23 cellular contexts compared by ENCODE assay signal in the genomic region with DNA sequence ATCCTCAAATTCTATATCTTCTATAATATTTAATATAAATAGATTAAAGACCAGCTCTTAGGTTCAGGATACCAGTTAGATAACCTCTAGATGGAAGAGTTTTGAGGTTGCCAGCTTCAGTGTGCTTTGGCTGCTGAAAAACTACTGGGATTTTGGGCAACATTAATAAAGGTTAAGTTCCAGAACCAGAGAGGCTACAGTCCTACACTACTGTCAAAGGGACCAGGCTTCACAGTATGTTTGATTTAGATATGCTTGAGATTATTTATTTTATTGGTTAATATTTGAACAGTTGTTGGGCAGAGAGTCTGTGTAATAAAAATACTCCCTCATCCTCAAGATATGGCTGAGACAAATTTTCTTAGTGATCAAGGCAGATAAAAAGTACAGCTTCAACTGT. TPM values are rescaled to one million over a fixed set of nuclear protein-coding genes. Genes with fewer than 3 reads are reported as not detected.
A peak's percentile ranks its signal among the peaks of the same experiment; 100 is the strongest.
DNase-seq lines count a peak whose midpoint lies in the region; ATAC-seq, FAIRE-seq and TF ChIP-seq lines count a peak whose summit lies in the region.
"Had no signal": no experiment of that assay in that cellular context is flagged by ENCODE, and none has a peak within 500 bp of the region (broad histone marks: within the 10 kb centered on the region; RNA-seq: fewer than 3 reads in every experiment).

No MANE protein-coding gene starts in this region.

- TF ChIP-seq CTCF in 22Rv1 (IDR thresholded peaks at IDR 0.05) (no peak), HCT116 (IDR thresholded peaks at IDR 0.05 in 2 of 3, conservative IDR thresholded peaks at IDR 0.05 in 1 of 3; ENCODE audit: borderline replicate concordance in 1 of 3, insufficient read depth in 1 of 3, low read depth in 2 of 3, low read length in 2 of 3) (no peak), hepatocyte (IDR thresholded peaks at IDR 0.05; ENCODE audit: poor library complexity) (no peak), nephron (IDR thresholded peaks at IDR 0.05; ENCODE audit: unreplicated experiment in 3 of 3) (no peak), GM20000 (IDR thresholded peaks at IDR 0.05; ENCODE audit: extremely low read depth, missing control alignments) (no peak)

- H2AFZ ChIP-seq in HCT116 (ENCODE audit: low read depth, low read length, poor library complexity, severe bottlenecking), result peak overlapping the region; percentile 50
- no peak overlapping the region for H2AFZ ChIP-seq in hepatocyte

- H3K4me3 ChIP-seq in HCT116 (replicated peaks in 1 of 2; ENCODE audit: low read depth in 1 of 2, low read length in 2 of 2) (no peak overlapping the region), hepatocyte (no peak overlapping the region)
- H3K4me3 ChIP-seq: BLaER1 had no signal

- H3K27me3 ChIP-seq in HCT116 (ENCODE audit: insufficient read depth, low read length) (no peaks in the 10 kb centered on the region), hepatocyte (no peaks in the 10 kb centered on the region)
- H3K27me3 ChIP-seq: BLaER1 had no signal

- H3K27ac Mint-ChIP-seq in nephron, result peak overlapping the region; percentile 89 to 95 (median 91)
- H3K27ac Mint-ChIP-seq: CD4-positive, alpha-beta T cell had no signal

- TF ChIP-seq RAD21 in HCT116 (IDR thresholded peaks at IDR 0.05; ENCODE audit: low read depth), result no peak

- H3K4me1 Mint-ChIP-seq in nephron, result peaks cover 31% of the 10 kb centered on the region
- H3K4me1 Mint-ChIP-seq in activated T-cell treated with anti-CD3 and anti-CD28 coated beads, Interleukin-2, amount 50 U/mL, for 4 hours (ENCODE audit: low read depth), result no peaks in the 10 kb centered on the region

- no peaks in the 10 kb centered on the region for H3K79me2 ChIP-seq in HCT116 (ENCODE audit: insufficient read depth, low read length)
- no peaks in the 10 kb centered on the region for H3K79me2 ChIP-seq in hepatocyte

- H3K36me3 Mint-ChIP-seq in nephron (ENCODE audit: low read depth), result no peaks in the 10 kb centered on the region
- H3K36me3 Mint-ChIP-seq in activated T-cell treated with anti-CD3 and anti-CD28 coated beads, Interleukin-2, amount 50 U/mL, for 4 hours (ENCODE audit: insufficient read depth), result no peaks in the 10 kb centered on the region

- no peaks in the 10 kb centered on the region for H3K27me3 Mint-ChIP-seq in nephron (ENCODE audit: low read depth)
- H3K27me3 Mint-ChIP-seq in activated T-cell treated with anti-CD3 and anti-CD28 coated beads, Interleukin-2, amount 50 U/mL, for 4 hours (ENCODE audit: low read depth), result peaks cover 14% of the 10 kb centered on the region

- H3K4me2 ChIP-seq in HCT116 (ENCODE audit: low read length) (no peak overlapping the region), hepatocyte (peak overlapping the region; percentile 25)
- H3K4me2 ChIP-seq: BLaER1, SK-N-SH had no signal

- H3K4me1 ChIP-seq in HCT116 (ENCODE audit: control insufficient read depth in 1 of 2, insufficient read depth in 2 of 2, low read length in 2 of 2) (no peaks in the 10 kb centered on the region), hepatocyte (ENCODE audit: insufficient read depth) (peaks cover 25% of the 10 kb centered on the region)
- H3K4me1 ChIP-seq: BLaER1 had no signal

- H3K27ac ChIP-seq in 22Rv1 (peak overlapping the region; percentile 85), HCT116 (ENCODE audit: low read depth, low read length) (no peak overlapping the region), hepatocyte (no peak overlapping the region)
- H3K27ac ChIP-seq: BLaER1 had no signal

- TF ChIP-seq POLR2A in HCT116 (IDR thresholded peaks at IDR 0.05; ENCODE audit: borderline replicate concordance, extremely low read depth, insufficient read depth, insufficient read length), result no peak

- H3K9ac ChIP-seq in HCT116 (ENCODE audit: low read length), result no peak overlapping the region
- H3K9ac ChIP-seq: BLaER1, SK-N-SH had no signal

- RAD21 ChIA-PET in HCT116 (lab: Charles Lee; ENCODE audit: low non-redundant PET in 1 of 2, low total read pairs in 2 of 2, uncharacterized antibody in 2 of 2, unreplicated experiment in 2 of 2), result no interaction called here

- no peak for ATAC-seq in HCT116
- no peak for ATAC-seq in activated T-cell treated with anti-CD3 and anti-CD28 coated beads, Interleukin-2, amount 50 U/mL, for 4 hours
- ATAC-seq: PC-3 had no signal

- intact Hi-C loops in HCT116 (cut with micrococcal nuclease), result no loop called here

- BruUV-seq in HCT116 (replicated peaks; lab: Mats Ljungman, UMichigan), result no TSS peak

- POLR2A ChIA-PET in HCT116 (lab: Charles Lee), result no interaction called here

- no peak for FAIRE-seq in HTR-8/SVneo (lab: Jason Lieb, UNC)
- FAIRE-seq: G401.6 had no signal

- H3K9me2 ChIP-seq in HCT116 (ENCODE audit: insufficient read depth), result no peaks in the 10 kb centered on the region
- H3K9me2 ChIP-seq in hepatocyte (replicated peaks; ENCODE audit: insufficient read depth), result no peaks in the 10 kb centered on the region
- H3K9me2 ChIP-seq: SK-N-SH had no signal

- H4K20me1 ChIP-seq in HCT116 (ENCODE audit: insufficient read depth) (no peaks in the 10 kb centered on the region), hepatocyte (ENCODE audit: insufficient read depth, poor library complexity, severe bottlenecking) (no peaks in the 10 kb centered on the region)
- H4K20me1 ChIP-seq: BLaER1 had no signal

- H3K9me3 Mint-ChIP-seq in nephron, result peaks cover 13% of the 10 kb centered on the region
- H3K9me3 Mint-ChIP-seq in activated T-cell treated with anti-CD3 and anti-CD28 coated beads, Interleukin-2, amount 50 U/mL, for 4 hours, result no peaks in the 10 kb centered on the region

- H3K36me3 ChIP-seq in HCT116 (ENCODE audit: control insufficient read depth in 1 of 2, insufficient read depth in 2 of 2, low read length in 2 of 2) (no peaks in the 10 kb centered on the region), hepatocyte (replicated peaks; ENCODE audit: insufficient read depth, low read depth) (no peaks in the 10 kb centered on the region)
- H3K36me3 ChIP-seq: BLaER1 had no signal

- no peaks in the 10 kb centered on the region for H3K9me3 ChIP-seq in HCT116 (ENCODE audit: control insufficient read depth in 1 of 2, insufficient read depth in 1 of 2, low read depth in 1 of 2, low read length in 2 of 2)
- H3K9me3 ChIP-seq in hepatocyte (ENCODE audit: low read depth), result no peaks in the 10 kb centered on the region
- H3K9me3 ChIP-seq: SK-N-SH had no signal

- DNase-seq in HCT116 (ENCODE audit: low read depth, low spot score), result no peak
- no peak for DNase-seq in hepatocyte (ENCODE audit: low spot score)
- no peak for DNase-seq in HTR-8/SVneo (ENCODE audit: insufficient read length, low spot score)
- DNase-seq in GM20000 (ENCODE audit: low spot score), result no peak
- DNase-seq in activated T-cell treated with anti-CD3 and anti-CD28 coated beads, Interleukin-2, amount 50 U/mL, for 4 hours, result no peak
- DNase-seq: 8988T; CD4-positive, alpha-beta T cell; COR-L47; GOT3; KBM-7; MV-4-11; NCI-H1105 treated with DMSO at 0.1 percent for 48 hours; NCI-H2029; NCI-H446; NCI-H524 treated with DMSO at 0.1 percent for 48 hours; NCI-H774; NK-92 treated with Interleukin-12 subunit alpha and Interleukin-12 subunit beta, amount 100 ng/mL, for 24 hours; PC-3; SK-N-SH had no signal

- CTCF ChIA-PET in HCT116 (lab: Charles Lee), result no interaction called here

- H3K4me3 Mint-ChIP-seq in nephron, result no peak overlapping the region
- no peak overlapping the region for H3K4me3 Mint-ChIP-seq in activated T-cell treated with anti-CD3 and anti-CD28 coated beads, Interleukin-2, amount 50 U/mL, for 4 hours
- H3K4me3 Mint-ChIP-seq: CD4-positive, alpha-beta T cell had no signal

TF ChIP-seq in HCT116, 20 proteins besides CTCF, POLR2A, EP300 and RAD21:
- TF ChIP-seq SRF (IDR thresholded peaks at IDR 0.05; ENCODE audit: low read depth) (no peak), ELF1 (IDR thresholded peaks at IDR 0.05; ENCODE audit: borderline replicate concordance, low read depth) (no peak), CBX3 (IDR thresholded peaks at IDR 0.05; ENCODE audit: low read depth) (no peak)

RNA-seq across cellular contexts. Expression of gene TMEM17, which starts 19.6 kb away (rescaled TPM):
- total RNA-seq in HCT116 (2021; ENCODE audit: unreplicated experiment) (3.2 TPM), hepatocyte (3.6 and 4.3 TPM in 2 replicates)
- polyA plus RNA-seq in HCT116 (2012), result 1.2 and 2.0 TPM in 2 replicates
- 3.6 and 5.2 TPM in 2 replicates for polyA plus RNA-seq in hepatocyte
- under 1 TPM in 2 of 3 donors, not detected in 1; 0.08 to 0.15 TPM for total RNA-seq in activated T-cell treated with anti-CD3 and anti-CD28 coated beads, Interleukin-2, amount 50 U/mL, for 4 hours
- total RNA-seq: CD4-positive, alpha-beta T cell had no signal
